24 cellular contexts compared by ENCODE assay signal in the genomic region with DNA sequence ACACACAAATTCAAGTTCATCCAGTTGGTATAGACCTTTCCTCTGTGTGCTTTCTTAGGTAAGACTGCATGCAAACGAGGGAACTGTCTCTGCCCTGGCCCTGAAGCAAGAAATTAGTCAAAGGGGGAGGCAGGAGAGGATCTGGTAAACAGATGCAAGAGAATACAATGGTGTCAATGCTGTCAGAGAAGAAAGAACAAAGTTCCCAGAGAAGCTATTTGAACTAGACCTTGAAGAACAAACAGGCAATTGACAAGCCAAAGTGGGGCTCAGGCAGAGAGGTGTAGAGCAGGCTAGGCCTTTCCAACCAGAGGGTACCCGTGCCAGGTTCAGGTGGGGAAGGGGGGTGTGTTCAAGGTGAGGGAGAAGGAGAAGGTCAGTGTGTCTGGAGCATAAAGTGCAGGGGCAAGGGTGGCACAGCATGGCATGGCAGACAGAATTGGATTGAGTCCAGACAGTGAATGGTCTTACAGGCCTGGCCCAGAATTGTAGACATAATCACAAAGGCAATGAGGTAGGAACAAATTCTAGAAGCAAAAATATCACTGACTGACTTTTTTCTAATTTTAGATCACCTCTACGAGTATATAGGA.
DNase-seq lines count a peak whose midpoint lies in the region; ATAC-seq, FAIRE-seq and TF ChIP-seq lines count a peak whose summit lies in the region.
"Had no signal": no experiment of that assay in that cellular context is flagged by ENCODE, and none has a peak within 500 bp of the region (broad histone marks: within the 10 kb centered on the region; RNA-seq: fewer than 3 reads in every experiment).

No MANE protein-coding gene starts in this region.

- no peak overlapping the region for H2AFZ ChIP-seq in HepG2 (ENCODE audit: low read length)

- in situ Hi-C loops in HepG2 (cut with HindIII; ENCODE audit: extremely low pct_ligation_motif_present, low pct_unique_long_range_greater_than_20kb), result no loop called here

- H2BK120ac ChIP-seq in mesendoderm (ENCODE audit: low read depth, low read length), result no peak overlapping the region

- H2AK5ac ChIP-seq in mesendoderm (ENCODE audit: low read length), result peak overlapping the region; percentile 93

- no peak for TF ChIP-seq RAD21 in HepG2 (CRISPR knock-in tag; IDR thresholded peaks at IDR 0.05)

- H3K9me3 ChIP-seq in HepG2 (ENCODE audit: low read length), result no peaks in the 10 kb centered on the region
- no peaks in the 10 kb centered on the region for H3K9me3 ChIP-seq in right lobe of liver
- no peaks in the 10 kb centered on the region for H3K9me3 ChIP-seq in body of pancreas
- H3K9me3 ChIP-seq: A549, Caco-2, SK-N-SH had no signal

- H3K4me2 ChIP-seq in HepG2 (ENCODE audit: low read depth, low read length), result peak overlapping the region; percentile 37
- H3K4me2 ChIP-seq in mesendoderm (ENCODE audit: low read length), result no peak overlapping the region
- H3K4me2 ChIP-seq: A549, SK-N-SH had no signal

- H2BK5ac ChIP-seq in mesendoderm (ENCODE audit: low read length), result peak overlapping the region; percentile 56

- no peaks in the 10 kb centered on the region for H3K79me1 ChIP-seq in mesendoderm (ENCODE audit: low read length)

- H3K79me2 ChIP-seq in HepG2 (ENCODE audit: insufficient read depth, low read length), result no peaks in the 10 kb centered on the region
- H3K79me2 ChIP-seq in mesendoderm (ENCODE audit: control insufficient read depth, insufficient read depth, low read length), result no peaks in the 10 kb centered on the region

- BruUV-seq in HepG2 (replicated peaks; lab: Mats Ljungman, UMichigan), result no TSS peak

- DNase-seq in HepG2 (ENCODE audit: low spot score) (peak; percentile 82), right lobe of liver (no peak), body of pancreas (peak in 2 of 4 donors; percentile 24 to 39), mesendoderm (peak; percentile 68), erythroblast (lab: John Stamatoyannopoulos, UW) (no peak)
- no peak for DNase-seq in activated CD4-positive, alpha-beta T cell treated with anti-CD3 and anti-CD28 coated beads, Interleukin-2, amount 50 U/mL, for 1 hour
- DNase-seq: Caco-2; CD4-positive, alpha-beta T cell; DMS153; GF-D8; GOT3; HFFc6; Karpas-422; NCI-H1417 treated with DMSO at 0.1 percent for 48 hours; NCI-H187 treated with DMSO at 0.1 percent for 48 hours; PC-3; RPMI8226; SHP77 treated with DMSO at 0.1 percent for 48 hours; SK-N-SH had no signal

- H3K18ac ChIP-seq in mesendoderm (ENCODE audit: low read length), result no peak overlapping the region

- no peak overlapping the region for H3K4ac ChIP-seq in mesendoderm (ENCODE audit: low read depth, low read length)

- no peaks in the 10 kb centered on the region for H4K20me1 ChIP-seq in HepG2 (ENCODE audit: insufficient read depth, low read length)

- CTCF ChIA-PET in HepG2 (lab: Yijun Ruan, JAX; ENCODE audit: low intra/inter-chr PET ratio, low total read pairs), result no interaction called here

- WGBS in HepG2 (ENCODE audit: low lambda C conversion rate), result 28% methylated on average over 3 of the region's 3 CpGs
- WGBS in right lobe of liver (ENCODE audit: insufficient coverage, low coverage, low lambda C conversion rate, missing lambda C conversion rate), result 84% methylated on average over 3 of the region's 3 CpGs
- WGBS in body of pancreas, 2 donors, result 40 to 42% methylated on average over 3 of the region's 3 CpGs
- no CpG with 5 or more reads among the region's 3 CpGs for WGBS in mesendoderm (ENCODE audit: extremely low coverage, insufficient coverage, low lambda C conversion rate)

- TF ChIP-seq CTCF in HepG2 (CRISPR knock-in tag; IDR thresholded peaks at IDR 0.05), result no peak
- no peak for TF ChIP-seq CTCF in right lobe of liver (IDR thresholded peaks at IDR 0.05)
- no peak for TF ChIP-seq CTCF in body of pancreas (IDR thresholded peaks at IDR 0.05)

- no peak overlapping the region for H4K8ac ChIP-seq in mesendoderm (ENCODE audit: low read depth, low read length)

- peak; percentile 67 for FAIRE-seq in HepG2 (lab: Jason Lieb, UNC)
- FAIRE-seq: A549, GM12878, GM18507 had no signal

- H3K27me3 ChIP-seq in HepG2 (ENCODE audit: control insufficient read depth in 1 of 2, insufficient read depth in 2 of 2, low read length in 2 of 2) (no peaks in the 10 kb centered on the region), right lobe of liver (no peaks in the 10 kb centered on the region), body of pancreas (no peaks in the 10 kb centered on the region), mesendoderm (ENCODE audit: insufficient read depth, low read length, poor library complexity) (no peaks in the 10 kb centered on the region)

- TF ChIP-seq EP300 in HepG2 (IDR thresholded peaks at IDR 0.05; ENCODE audit: low read depth in 2 of 2, low read length in 2 of 2) (no peak), HepG2 (CRISPR knock-in tag; IDR thresholded peaks at IDR 0.05; ENCODE audit: borderline replicate concordance) (no peak)

- ATAC-seq in HepG2 (peak; percentile 91), right lobe of liver (no peak), body of pancreas (no peak), GM19351 (IDR thresholded peaks at IDR 0.05; ENCODE audit: unreplicated experiment) (no peak)
- ATAC-seq: A549, GM12878, PC-3 had no signal

- peak overlapping the region; percentile 17 for H3K56ac ChIP-seq in mesendoderm (ENCODE audit: low read length)

- H4K5ac ChIP-seq in mesendoderm (ENCODE audit: low read length), result no peak overlapping the region

- no peak overlapping the region for H3K4me3 ChIP-seq in HepG2 (replicated peaks in 1 of 3; ENCODE audit: insufficient read depth in 1 of 3, low read depth in 2 of 3, low read length in 3 of 3)
- no peak overlapping the region for H3K4me3 ChIP-seq in right lobe of liver
- H3K4me3 ChIP-seq in body of pancreas, result no peak overlapping the region
- no peak overlapping the region for H3K4me3 ChIP-seq in mesendoderm (ENCODE audit: low read length)
- H3K4me3 ChIP-seq: A549, GM12878 had no signal

- POLR2A ChIA-PET in HepG2 (lab: Yijun Ruan, JAX), result interaction anchor here (1.0 kb wide), 1 partner anchor 38 kb away, joined by 3 read pairs; no protein-coding TSS in a partner anchor

- peak overlapping the region; percentile 13 for H3K27ac ChIP-seq in HepG2 (ENCODE audit: extremely low read length, insufficient read depth, low read length)
- H3K27ac ChIP-seq in right lobe of liver, result no peak overlapping the region
- peak overlapping the region in 3 of 4 donors; percentile 55 to 62 (median 58) for H3K27ac ChIP-seq in body of pancreas
- no peak overlapping the region for H3K27ac ChIP-seq in mesendoderm (ENCODE audit: low read depth, low read length)
- H3K27ac ChIP-seq: A549, HL-60 had no signal

- no peak overlapping the region for H2BK15ac ChIP-seq in mesendoderm (replicated peaks; ENCODE audit: low read depth)

- intact Hi-C loops in HepG2 (cut with micrococcal nuclease; ENCODE audit: unreplicated experiment), result no loop called here
- intact Hi-C loops in right lobe of liver (cut with DNase I), result no loop called here
- intact Hi-C loops in body of pancreas (cut with DNase I), result no loop called here

- H3K9ac ChIP-seq in HepG2 (ENCODE audit: insufficient read depth, low read depth, low read length) (no peak overlapping the region), mesendoderm (ENCODE audit: low read length) (no peak overlapping the region)
- H3K9ac ChIP-seq: SK-N-SH had no signal

- H3K36me3 ChIP-seq in HepG2 (replicated peaks in 1 of 2; ENCODE audit: control insufficient read depth in 1 of 2, insufficient read depth in 2 of 2, low read length in 2 of 2), result no peaks in the 10 kb centered on the region
- no peaks in the 10 kb centered on the region for H3K36me3 ChIP-seq in right lobe of liver
- H3K36me3 ChIP-seq in body of pancreas (replicated peaks in 1 of 2; ENCODE audit: insufficient read depth in 1 of 2, low read depth in 2 of 2), result no peaks in the 10 kb centered on the region
- no peaks in the 10 kb centered on the region for H3K36me3 ChIP-seq in mesendoderm (ENCODE audit: control insufficient read depth, insufficient read depth, low read length)

- peaks cover 22% of the 10 kb centered on the region for H3K4me1 ChIP-seq in HepG2 (ENCODE audit: insufficient read depth, low read length)
- H3K4me1 ChIP-seq in right lobe of liver, result no peaks in the 10 kb centered on the region
- peaks cover 76% of the 10 kb centered on the region for H3K4me1 ChIP-seq in body of pancreas
- peaks cover 4% of the 10 kb centered on the region for H3K4me1 ChIP-seq in mesendoderm (ENCODE audit: control insufficient read depth, low read depth, low read length)
- H3K4me1 ChIP-seq: A549, Caco-2 had no signal

- H3K23ac ChIP-seq in mesendoderm (ENCODE audit: low read length), result no peak overlapping the region

- TF ChIP-seq POLR2A in HepG2 (IDR thresholded peaks at IDR 0.05; ENCODE audit: insufficient read depth in 1 of 2, low read depth in 2 of 2, low read length in 2 of 2), result no peak
- TF ChIP-seq POLR2A in right lobe of liver (IDR thresholded peaks at IDR 0.05), result no peak
- no peak for TF ChIP-seq POLR2A in body of pancreas (IDR thresholded peaks at IDR 0.05)
- TF ChIP-seq POLR2A in erythroblast (IDR thresholded peaks at IDR 0.05; ENCODE audit: low read length), result no peak

TF ChIP-seq in HepG2, 621 proteins besides CTCF, POLR2A, EP300 and RAD21 (continues in another document):
- peak; percentile 71 for TF ChIP-seq FOXA3 (CRISPR knock-in tag; IDR thresholded peaks at IDR 0.05)
- TF ChIP-seq FOXP1 (IDR thresholded peaks at IDR 0.05), result 0 out of 2 replicates have a peak, but pooled peaks have one; percentile 41
- TF ChIP-seq FOXP1 (CRISPR knock-in tag; IDR thresholded peaks at IDR 0.05), result peak; percentile 81
- peak; percentile 54; the same call in 1 of the 2 replicates for TF ChIP-seq HOMEZ (CRISPR knock-in tag; IDR thresholded peaks at IDR 0.05; ENCODE audit: low read depth)
- TF ChIP-seq GATAD2A (CRISPR knock-in tag; IDR thresholded peaks at IDR 0.05), result peak; percentile 45; the same call in 1 of the 2 replicates
- TF ChIP-seq RARA (CRISPR knock-in tag; IDR thresholded peaks at IDR 0.05), result peak; percentile 76
- peak; percentile 96 for TF ChIP-seq SOX5 (CRISPR knock-in tag; IDR thresholded peaks at IDR 0.05; ENCODE audit: borderline replicate concordance)
- TF ChIP-seq NCOR1 (IDR thresholded peaks at IDR 0.05; ENCODE audit: borderline replicate concordance, low read length), result peak; percentile 73; the same call in 1 of the 2 replicates

Comparison
In these comparisons a context has a peak if more than half of its experiments do, and no peak if none do; other contexts are left out.
1. DNase-seq: peak in HepG2 (single experiment) and mesendoderm (single experiment); none in right lobe of liver (0 of 3), activated CD4-positive, alpha-beta T cell treated with anti-CD3 and anti-CD28 coated beads, Interleukin-2, amount 50 U/mL, for 1 hour (single experiment) and erythroblast (0 of 2).
2. H3K27ac ChIP-seq: peak in HepG2 (single experiment) and body of pancreas (3 of 4); none in right lobe of liver (0 of 3) and mesendoderm (single experiment).